In the genomic region with DNA sequence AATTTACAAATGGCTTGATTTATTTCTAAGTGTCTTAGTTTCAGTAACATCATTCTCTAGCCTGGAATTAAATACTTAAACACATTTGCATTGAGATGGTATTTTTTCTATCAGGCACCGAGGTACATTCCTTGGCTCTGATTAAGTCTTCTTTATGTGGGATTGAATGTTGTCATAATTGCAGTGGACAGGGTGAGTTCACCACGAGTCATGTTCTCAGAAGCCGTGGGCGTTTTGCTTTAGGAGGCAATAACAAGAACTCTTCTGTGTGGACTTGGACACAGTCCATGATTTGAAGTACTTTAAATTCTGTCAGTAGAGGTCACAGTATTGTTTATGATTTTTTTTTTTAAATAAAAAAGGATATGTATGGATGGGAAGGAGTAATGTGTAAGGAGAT, we compare ENCODE assay signal across 10 cellular contexts. TPM values are rescaled to one million over a fixed set of nuclear protein-coding genes. Genes with fewer than 3 reads are reported as not detected.
DNase-seq lines count a peak whose midpoint lies in the region; ATAC-seq and TF ChIP-seq lines count a peak whose summit lies in the region.
"Had no signal": no experiment of that assay in that cellular context is flagged by ENCODE, and none has a peak within 500 bp of the region (broad histone marks: within the 10 kb centered on the region; RNA-seq: fewer than 3 reads in every experiment).

No MANE protein-coding gene starts in this region.

- no peak overlapping the region for H3K4me3 Mint-ChIP-seq in HFFc6

- in situ Hi-C loops in ACHN (cut with HindIII; ENCODE audit: low pct_ligation_motif_present, low pct_unique_long_range_greater_than_20kb, low sequenced_read_pairs): no loop called here

- DNase-seq in ACHN (peak; percentile 1), HFFc6 (peak; percentile 75), amniotic stem cell (lab: John Stamatoyannopoulos, UW) (peak; percentile 69), lower lobe of right lung (peak; percentile 37), NCI-H1436 (lab: John Stamatoyannopoulos, UW) (no peak)
- no peak for DNase-seq in effector CD4-positive, alpha-beta T cell
- DNase-seq: NCI-H1092 treated with DMSO at 0.1 percent for 48 hours had no signal

- H3K4me3 ChIP-seq in lower lobe of right lung: no peak overlapping the region

- peaks cover 16% of the 10 kb centered on the region for H3K4me1 Mint-ChIP-seq in HFFc6 (ENCODE audit: low read depth)

- no peaks in the 10 kb centered on the region for H3K36me3 Mint-ChIP-seq in HFFc6 (ENCODE audit: low read depth)

- H3K27me3 ChIP-seq in lower lobe of right lung (ENCODE audit: low read depth): no peaks in the 10 kb centered on the region

- no peak overlapping the region for H3K27ac Mint-ChIP-seq in HFFc6

- H3K27me3 Mint-ChIP-seq in HFFc6 (ENCODE audit: insufficient read depth): peaks cover 3% of the 10 kb centered on the region; the same call in 1 of the 2 replicates

- no peaks in the 10 kb centered on the region for H3K4me1 ChIP-seq in lower lobe of right lung

- H3K27ac ChIP-seq in lower lobe of right lung: no peak overlapping the region

- intact Hi-C loops in lower lobe of right lung (cut with DNase I): no loop called here

- ATAC-seq in lower lobe of right lung: no peak
- ATAC-seq in HG02970 (IDR thresholded peaks at IDR 0.05; ENCODE audit: low FRiP score, unreplicated experiment): no peak
- no peak for ATAC-seq in HG02938 (IDR thresholded peaks at IDR 0.05; ENCODE audit: unreplicated experiment)

- H3K36me3 ChIP-seq in lower lobe of right lung: no peaks in the 10 kb centered on the region

- H3K9me3 Mint-ChIP-seq in HFFc6: no peaks in the 10 kb centered on the region

- TF ChIP-seq CTCF in HFFc6 (IDR thresholded peaks at IDR 0.05) (no peak), lower lobe of right lung (IDR thresholded peaks at IDR 0.05) (no peak)

- H3K9me3 ChIP-seq in lower lobe of right lung: no peaks in the 10 kb centered on the region

RNA-seq across cellular contexts. Expression of a gene that starts 57.1 kb away (rescaled TPM):
- not detected for total RNA-seq in HFFc6 (2021; fragmentation: NEBNext Ultra II Directional; extraction: Animal tissue kit (Norgen Biotek cat#: 25700))
- total RNA-seq in lower lobe of right lung: 2.5 TPM
- total RNA-seq: dermis microvascular lymphatic vessel endothelial cell had no signal

Comparison
In these comparisons a context has a peak if more than half of its experiments do, and no peak if none do; other contexts are left out.
1. DNase-seq: peak in ACHN (single experiment), HFFc6 (single experiment), amniotic stem cell (single experiment) and lower lobe of right lung (single experiment); none in NCI-H1436 (single experiment) and effector CD4-positive, alpha-beta T cell (single experiment).